Comparison of ENCODE assay signal across 8 cellular contexts in genomic region chr4:89254847-89255246, GRCh38. TPM values are rescaled to one million over a fixed set of nuclear protein-coding genes. Genes with fewer than 3 reads are reported as not detected.
DNase-seq lines count a peak whose midpoint lies in the region; ATAC-seq and TF ChIP-seq lines count a peak whose summit lies in the region.

No MANE protein-coding gene starts in this region.

- no peaks in the 10 kb centered on the region for H3K36me3 ChIP-seq in CD8-positive, alpha-beta T cell (ENCODE audit: insufficient read depth, low read length)
- peaks cover 0 to under 1% of the 10 kb centered on the region in 2 donors for H3K36me3 ChIP-seq in gastroesophageal sphincter

- H3K36me3 Mint-ChIP-seq in CD8-positive, alpha-beta T cell: peaks cover 8% of the 10 kb centered on the region

- H3K4me3 Mint-ChIP-seq in CD8-positive, alpha-beta T cell: no peak overlapping the region

- H3K9me3 ChIP-seq in CD8-positive, alpha-beta T cell (ENCODE audit: low read length): no peaks in the 10 kb centered on the region
- H3K9me3 ChIP-seq in gastroesophageal sphincter: no peaks in the 10 kb centered on the region

- intact Hi-C loops in CD8-positive, alpha-beta T cell (cut with DNase I, micrococcal nuclease): loop anchor here (1.0 to 2.0 kb wide), 4 partner anchors 14 to 179 kb away; no protein-coding TSS in a partner anchor

- DNase-seq in CD8-positive, alpha-beta T cell: peak in 6 of 7 experiments; percentile 30 to 68 (median 38)
- DNase-seq in GM20000 (ENCODE audit: low spot score): peak; percentile 42
- peak; percentile 3 for DNase-seq in NCI-H226
- peak; percentile 55 for DNase-seq in activated T-cell treated with anti-CD3 and anti-CD28 coated beads, Interleukin-2, amount 50 U/mL, for 1 hour
- peak; percentile 45 to 59 for DNase-seq in stimulated activated CD4-positive, alpha-beta T cell treated with anti-CD3 and anti-CD28 coated beads, Interleukin-2, amount 100 ng/mL, for 48 hours
- no peak for DNase-seq in SHP77 treated with DMSO at 0.1 percent for 48 hours (lab: John Stamatoyannopoulos, UW)

- H3K4me1 Mint-ChIP-seq in CD8-positive, alpha-beta T cell (ENCODE audit: low read depth): peaks cover 75% of the 10 kb centered on the region

- peaks cover 16% of the 10 kb centered on the region for H3K4me1 ChIP-seq in CD8-positive, alpha-beta T cell (ENCODE audit: insufficient read depth, low read length)
- no peaks in the 10 kb centered on the region for H3K4me1 ChIP-seq in gastroesophageal sphincter

- TF ChIP-seq POLR2A in gastroesophageal sphincter (IDR thresholded peaks at IDR 0.05): no peak

- no peak overlapping the region for H3K27ac ChIP-seq in CD8-positive, alpha-beta T cell (ENCODE audit: low read depth, low read length)
- no peak overlapping the region for H3K27ac ChIP-seq in gastroesophageal sphincter

- POLR2A ChIA-PET in CD8-positive, alpha-beta T cell (lab: Charles Lee): interaction anchor here (0.7 to 2.1 kb wide), 2 partner anchors 40 to 61 kb away, joined by 3 to 8 read pairs; no protein-coding TSS in a partner anchor

- H3K27ac Mint-ChIP-seq in CD8-positive, alpha-beta T cell: peak overlapping the region; percentile 20

- no peak overlapping the region for H3K4me3 ChIP-seq in CD8-positive, alpha-beta T cell (ENCODE audit: low read depth, low read length)
- no peak overlapping the region for H3K4me3 ChIP-seq in gastroesophageal sphincter

- H3K9me3 Mint-ChIP-seq in CD8-positive, alpha-beta T cell: peaks cover 2% of the 10 kb centered on the region

- CTCF ChIA-PET in CD8-positive, alpha-beta T cell (lab: Charles Lee): interaction anchor here (0.7 to 5.9 kb wide), 28 partner anchors 9 to 200 kb away, joined by 3 to 43 read pairs (median 4); partner anchors contain the start of gene GPRIN3

- ATAC-seq in CD8-positive, alpha-beta T cell: peak; percentile 56
- ATAC-seq in gastroesophageal sphincter (no peak), GM21576 (IDR thresholded peaks at IDR 0.05; ENCODE audit: unreplicated experiment) (no peak)

- WGBS in gastroesophageal sphincter (ENCODE audit: low coverage in 1 of 2), 2 donors: 0 to 3% methylated on average over 3 of the region's 3 CpGs

- TF ChIP-seq EP300 in gastroesophageal sphincter (IDR thresholded peaks at IDR 0.05): no peak

- TF ChIP-seq CTCF in CD8-positive, alpha-beta T cell (IDR thresholded peaks at IDR 0.05): peak; percentile 96
- TF ChIP-seq CTCF in GM20000 (IDR thresholded peaks at IDR 0.05; ENCODE audit: extremely low read depth, missing control alignments) (peak; percentile 71), gastroesophageal sphincter (IDR thresholded peaks at IDR 0.05) (peak; percentile 23 to 66 (median 41))

- H3K27me3 ChIP-seq in CD8-positive, alpha-beta T cell (ENCODE audit: insufficient read depth, low read length): no peaks in the 10 kb centered on the region
- no peaks in the 10 kb centered on the region for H3K27me3 ChIP-seq in gastroesophageal sphincter

- H3K27me3 Mint-ChIP-seq in CD8-positive, alpha-beta T cell (ENCODE audit: low read depth): no peaks in the 10 kb centered on the region

RNA-seq across cellular contexts. Expression of gene GPRIN3, which starts 52.8 kb away (rescaled TPM):
- total RNA-seq in CD8-positive, alpha-beta T cell: 10 to 100 TPM; 32.1 to 34.4 TPM
- total RNA-seq in gastroesophageal sphincter: 1 to 10 TPM; 2.4 to 4.3 (median 2.7) TPM

Comparison
In these comparisons a context has a peak if more than half of its experiments do, and no peak if none do; other contexts are left out.
1. CTCF ChIP-seq: peak in every context shown above with its lines; median percentile 96 in CD8-positive, alpha-beta T cell; 71 in GM20000; 41 in gastroesophageal sphincter.
2. RNA of gene GPRIN3, which starts 52.8 kb away (total RNA-seq): 32.1 to 34.4 TPM in CD8-positive, alpha-beta T cell; 2.4 to 4.3 TPM in gastroesophageal sphincter; every median in the first group is over 4 times any median in the second.